In the genomic region with DNA sequence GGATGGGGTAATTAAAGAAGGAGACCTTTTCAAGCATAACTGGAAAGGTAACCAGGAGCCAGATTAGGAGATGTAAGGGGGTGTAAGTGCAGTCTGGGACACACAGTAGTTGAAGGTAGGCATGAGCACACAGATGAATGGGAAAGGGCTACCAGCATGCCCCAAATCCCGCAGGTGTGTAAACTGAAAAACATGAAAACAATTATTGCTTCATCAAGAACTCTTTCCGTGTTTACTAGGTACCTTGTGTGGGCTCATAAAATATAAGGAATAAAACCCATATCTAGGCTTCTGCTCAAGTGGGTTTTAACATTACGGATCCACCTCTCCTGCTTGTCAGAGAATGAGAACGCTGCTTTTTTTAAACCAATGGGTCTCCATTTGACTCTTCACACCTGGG, we compare ENCODE assay signal across 9 cellular contexts. TPM values are rescaled to one million over a fixed set of nuclear protein-coding genes. Genes with fewer than 3 reads are reported as not detected.
DNase-seq lines count a peak whose midpoint lies in the region; ATAC-seq and TF ChIP-seq lines count a peak whose summit lies in the region.
"Had no signal": no experiment of that assay in that cellular context is flagged by ENCODE, and none has a peak within 500 bp of the region (broad histone marks: within the 10 kb centered on the region; RNA-seq: fewer than 3 reads in every experiment).

No MANE protein-coding gene starts in this region.

- H3K4me3 Mint-ChIP-seq in activated naive CD4-positive, alpha-beta T cell treated with anti-CD3 and anti-CD28 coated beads for 36 hours: peak overlapping the region; percentile 83

- peak overlapping the region; percentile 77 for H3K27ac Mint-ChIP-seq in activated naive CD4-positive, alpha-beta T cell treated with anti-CD3 and anti-CD28 coated beads for 36 hours
- peak overlapping the region in 1 of 2 donors; percentile 93 for H3K27ac Mint-ChIP-seq in activated naive CD4-positive, alpha-beta T cell treated with anti-CD3 and anti-CD28 coated beads, Interleukin-2, amount 50 U/mL, for 72 hours

- no peaks in the 10 kb centered on the region for H3K9me3 Mint-ChIP-seq in activated naive CD4-positive, alpha-beta T cell treated with anti-CD3 and anti-CD28 coated beads for 36 hours
- no peaks in the 10 kb centered on the region for H3K9me3 Mint-ChIP-seq in activated naive CD4-positive, alpha-beta T cell treated with anti-CD3 and anti-CD28 coated beads, Interleukin-2, amount 50 U/mL, for 72 hours

- no peak for DNase-seq in activated naive CD4-positive, alpha-beta T cell treated with anti-CD3 and anti-CD28 coated beads for 36 hours
- no peak for DNase-seq in activated naive CD4-positive, alpha-beta T cell treated with anti-CD3 and anti-CD28 coated beads, Interleukin-2, amount 50 U/mL, for 72 hours (ENCODE audit: low spot score in 2 of 2)
- no peak for DNase-seq in adipocyte (ENCODE audit: low read depth)
- DNase-seq in right lobe of liver: no peak
- DNase-seq in transverse colon: no peak
- no peak for DNase-seq in left lung
- DNase-seq in EL: no peak

- CTCF ChIA-PET in activated naive CD4-positive, alpha-beta T cell treated with anti-CD3 and anti-CD28 coated beads for 36 hours (lab: Charles Lee): interaction anchor here (0.7 to 1.3 kb wide), 2 partner anchors 73 to 1291 kb away, joined by 3 to 4 read pairs; no protein-coding TSS in a partner anchor

- no peak for ATAC-seq in activated naive CD4-positive, alpha-beta T cell treated with anti-CD3 and anti-CD28 coated beads, Interleukin-2, amount 50 U/mL, for 72 hours
- ATAC-seq in right lobe of liver: no peak
- ATAC-seq in GM18517 (IDR thresholded peaks at IDR 0.05; ENCODE audit: unreplicated experiment): no peak
- ATAC-seq in left lung: no peak

- H3K36me3 ChIP-seq in adipocyte (ENCODE audit: control insufficient read depth, insufficient read depth, low read length, severe bottlenecking): no peaks in the 10 kb centered on the region
- no peaks in the 10 kb centered on the region for H3K36me3 ChIP-seq in right lobe of liver
- H3K36me3 ChIP-seq in transverse colon: no peaks in the 10 kb centered on the region
- H3K36me3 ChIP-seq in left lung: no peaks in the 10 kb centered on the region

- H3K4me3 ChIP-seq in adipocyte (ENCODE audit: low read length) (peak overlapping the region; percentile 90), right lobe of liver (peak overlapping the region; percentile 94 to 100 (median 100)), transverse colon (peak overlapping the region in 3 of 4 donors; percentile 78 to 97 (median 80)), left lung (peak overlapping the region in 1 of 2 donors; percentile 92)

- peaks cover 32% of the 10 kb centered on the region for H3K4me1 ChIP-seq in adipocyte (ENCODE audit: control insufficient read depth, insufficient read depth, low read length)
- peaks cover 0 to 11% (median 5%) of the 10 kb centered on the region in 4 donors for H3K4me1 ChIP-seq in right lobe of liver
- peaks cover 4 to 18% (median 12%) of the 10 kb centered on the region in 4 donors for H3K4me1 ChIP-seq in transverse colon
- peaks cover 5 to 24% of the 10 kb centered on the region in 2 donors for H3K4me1 ChIP-seq in left lung

- no peaks in the 10 kb centered on the region for H3K36me3 Mint-ChIP-seq in activated naive CD4-positive, alpha-beta T cell treated with anti-CD3 and anti-CD28 coated beads for 36 hours (ENCODE audit: low read depth)
- peaks cover 0 to 19% of the 10 kb centered on the region in 2 donors for H3K36me3 Mint-ChIP-seq in activated naive CD4-positive, alpha-beta T cell treated with anti-CD3 and anti-CD28 coated beads, Interleukin-2, amount 50 U/mL, for 72 hours

- intact Hi-C loops in activated naive CD4-positive, alpha-beta T cell treated with anti-CD3 and anti-CD28 coated beads for 36 hours (cut with micrococcal nuclease): loop anchor here (10.0 kb wide), 1 partner anchor 511 kb away; no protein-coding TSS in a partner anchor
- intact Hi-C loops in right lobe of liver (cut with DNase I): no loop called here
- intact Hi-C loops in transverse colon (cut with DNase I; ENCODE audit: low total_unique reads): no loop called here
- intact Hi-C loops in left lung (cut with DNase I): no loop called here

- H3K9me3 ChIP-seq in adipocyte (ENCODE audit: control insufficient read depth, low read length): no peaks in the 10 kb centered on the region
- no peaks in the 10 kb centered on the region for H3K9me3 ChIP-seq in right lobe of liver
- no peaks in the 10 kb centered on the region for H3K9me3 ChIP-seq in transverse colon
- no peaks in the 10 kb centered on the region for H3K9me3 ChIP-seq in left lung
- H3K9me3 ChIP-seq: body of pancreas had no signal

- no peaks in the 10 kb centered on the region for H3K27me3 Mint-ChIP-seq in activated naive CD4-positive, alpha-beta T cell treated with anti-CD3 and anti-CD28 coated beads for 36 hours (ENCODE audit: low read depth)

- in situ Hi-C loops in transverse colon (cut with MboI; ENCODE audit: low pct_ligation_motif_present in 1 of 4, low pct_unique_long_range_greater_than_20kb in 1 of 4, low sequenced_read_pairs in 3 of 4): no loop called here

- TF ChIP-seq POLR2A in right lobe of liver (IDR thresholded peaks at IDR 0.05) (no peak), transverse colon (IDR thresholded peaks at IDR 0.05) (no peak)

- H3K27ac ChIP-seq in right lobe of liver (no peak overlapping the region), transverse colon (no peak overlapping the region), left lung (no peak overlapping the region)

- peaks cover 44% of the 10 kb centered on the region for H3K4me1 Mint-ChIP-seq in activated naive CD4-positive, alpha-beta T cell treated with anti-CD3 and anti-CD28 coated beads for 36 hours (ENCODE audit: low read depth)

- whole genome bisulfite sequencing in right lobe of liver (ENCODE audit: insufficient coverage, low coverage, low lambda C conversion rate, missing lambda C conversion rate): 43% methylated on average over 4 of the region's 4 CpGs
- WGBS in transverse colon (ENCODE audit: low coverage in 1 of 2), 2 donors: 55 to 62% methylated on average over 4 of the region's 4 CpGs

- no peak for TF ChIP-seq EP300 in transverse colon (IDR thresholded peaks at IDR 0.05; ENCODE audit: low read depth)

- TF ChIP-seq CTCF in right lobe of liver (IDR thresholded peaks at IDR 0.05) (no peak), transverse colon (IDR thresholded peaks at IDR 0.05) (no peak), left lung (IDR thresholded peaks at IDR 0.05) (no peak)

- peak overlapping the region; percentile 96 for H3K9ac ChIP-seq in adipocyte (ENCODE audit: low read length)

- H3K27me3 ChIP-seq in adipocyte (replicated peaks; ENCODE audit: control insufficient read depth, insufficient read depth, low read length): no peaks in the 10 kb centered on the region
- H3K27me3 ChIP-seq in right lobe of liver: no peaks in the 10 kb centered on the region
- H3K27me3 ChIP-seq in transverse colon: no peaks in the 10 kb centered on the region
- no peaks in the 10 kb centered on the region for H3K27me3 ChIP-seq in left lung
- H3K27me3 ChIP-seq: body of pancreas had no signal

RNA-seq across cellular contexts. Expression of gene MAPKAP1, which starts 1.1 kb away (rescaled TPM):
- 10 to 100 TPM; 54.8 to 57.4 TPM for total RNA-seq in activated naive CD4-positive, alpha-beta T cell treated with anti-CD3 and anti-CD28 coated beads for 36 hours
- 10 to 100 TPM; 53.8 to 72.1 TPM for total RNA-seq in activated naive CD4-positive, alpha-beta T cell treated with anti-CD3 and anti-CD28 coated beads, Interleukin-2, amount 50 U/mL, for 72 hours
- total RNA-seq in right lobe of liver (10 to 100 TPM; 29.6 to 53.2 (median 48.3) TPM), transverse colon (10 to 100 TPM; 59.8 to 83.4 (median 71.2) TPM), left lung (10 to 100 TPM; 68.3 to 89.5 TPM)

RNA-seq across cellular contexts. Expression of gene PBX3, which starts 41.3 kb away (rescaled TPM):
- 10 to 100 TPM in 1 of 2 experiments, 1 to 10 TPM in 1; 9.4 to 14.3 TPM for total RNA-seq in activated naive CD4-positive, alpha-beta T cell treated with anti-CD3 and anti-CD28 coated beads for 36 hours
- total RNA-seq in activated naive CD4-positive, alpha-beta T cell treated with anti-CD3 and anti-CD28 coated beads, Interleukin-2, amount 50 U/mL, for 72 hours: 10 to 100 TPM; 16.9 to 17.6 TPM
- total RNA-seq in right lobe of liver (10 to 100 TPM; 13.0 to 20.2 (median 15.0) TPM), transverse colon (10 to 100 TPM; 16.4 to 70.3 (median 20.4) TPM), left lung (10 to 100 TPM; 36.3 to 53.6 TPM)
